1 cellular context compared by ENCODE assay signal in the genomic region with DNA sequence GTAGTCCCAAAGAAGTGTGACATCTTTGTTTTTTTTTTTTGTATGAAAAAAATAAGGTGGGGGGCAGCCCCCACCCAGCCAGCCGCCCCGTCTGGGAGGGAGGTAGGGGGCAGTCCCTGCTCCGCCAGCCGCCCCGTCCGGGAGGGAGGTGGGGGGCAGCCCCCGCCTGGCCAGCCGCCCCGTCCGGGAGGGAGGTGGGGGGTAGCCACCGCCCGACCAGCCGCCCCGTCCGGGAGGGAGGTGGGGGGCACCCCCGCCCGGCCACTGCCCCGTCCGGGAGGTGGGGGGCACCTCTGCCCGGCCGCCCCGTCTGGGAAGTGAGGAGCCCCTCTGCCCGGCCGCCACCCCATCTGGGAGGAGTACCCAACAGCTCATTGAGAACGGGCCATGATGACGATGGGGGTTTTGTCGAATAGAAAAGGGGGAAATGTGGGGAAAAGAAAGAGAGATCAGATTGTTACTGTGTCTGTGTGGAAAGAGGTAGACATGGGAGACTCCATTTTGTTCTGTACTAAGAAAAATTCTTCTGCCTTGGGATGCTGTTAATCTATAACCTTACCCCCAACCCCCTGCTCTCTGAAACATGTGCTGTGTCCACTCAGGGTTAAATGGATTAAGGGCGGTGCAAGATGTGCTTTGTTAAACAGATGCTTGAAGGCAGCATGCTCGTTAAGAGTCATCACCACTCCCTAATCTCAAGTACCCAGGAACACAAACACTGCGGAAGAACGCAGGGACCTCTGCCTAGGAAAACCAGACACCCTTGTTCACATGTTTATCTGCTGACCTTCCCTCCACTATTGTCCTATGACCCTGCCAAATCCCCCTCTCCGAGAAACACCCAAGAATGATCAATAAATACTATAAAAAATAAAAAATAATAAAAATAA.
TF ChIP-seq lines count a peak whose summit lies in the region.

No MANE protein-coding gene starts in this region.

TF ChIP-seq in K562, 482 proteins besides CTCF, POLR2A, EP300 and RAD21 (continued from another document):
- 0 out of 4 replicates have a peak, but pooled peaks of 1 of the 2 experiments have one; percentile 38 for TF ChIP-seq MNT (conservative IDR thresholded peaks at IDR 0.05)
- TF ChIP-seq CBFA2T2 (conservative IDR thresholded peaks at IDR 0.05) = peak; percentile 57
- peak; percentile 95 for TF ChIP-seq PRDM10 (IDR thresholded peaks at IDR 0.05; ENCODE audit: partially characterized antibody)
- peak; percentile 70 for TF ChIP-seq CBFA2T3 (IDR thresholded peaks at IDR 0.05)
- 0 out of 2 replicates have a peak, but pooled peaks have one; percentile 28 for TF ChIP-seq TCF3 (CRISPR knock-in tag; IDR thresholded peaks at IDR 0.05)
- TF ChIP-seq TAL1 (IDR thresholded peaks at IDR 0.05) = peak; percentile 30; the same call in 1 of the 2 replicates
TF ChIP-seq in K562: peak in this region for 8; not testable (repeated sequence) for 474.
